ENCODE assay signal across 16 cellular contexts in genomic region chr12:130044991-130045621, GRCh38.
DNase-seq lines count a peak whose midpoint lies in the region; ATAC-seq and TF ChIP-seq lines count a peak whose summit lies in the region.
"Had no signal": no experiment of that assay in that cellular context is flagged by ENCODE, and none has a peak within 500 bp of the region (broad histone marks: within the 10 kb centered on the region; RNA-seq: fewer than 3 reads in every experiment).

No MANE protein-coding gene starts in this region.

- peak; percentile 88 for DNase-seq in ELF-1 (ENCODE audit: low read depth, low spot score)
- peak; percentile 73 for DNase-seq in NCI-H2029 treated with DMSO at 0.1 percent for 48 hours (lab: John Stamatoyannopoulos, UW)
- DNase-seq in ecto neural progenitor cell (ENCODE audit: low spot score), result peak; percentile 79
- DNase-seq in neural crest cell (ENCODE audit: low read depth, low spot score), result peak; percentile 28
- no peak for DNase-seq in activated CD8-positive, alpha-beta memory T cell treated with anti-CD3 and anti-CD28 coated beads, Interleukin-2, amount 10 ng/mL, durations not matched to agents 7 days and 5 days
- DNase-seq in Right ventricle myocardium inferior (ENCODE audit: missing footprints), result no peak
- DNase-seq in right cardiac atrium, result no peak
- DNase-seq: activated CD4-positive, alpha-beta memory T cell treated with anti-CD3 and anti-CD28 coated beads, Interleukin-2, amount 10 ng/mL, durations not matched to agents 7 days and 5 days; activated effector memory CD4-positive, alpha-beta T cell treated with Interleukin-2 at 50 U/mL for 16 hours; AML-193; body of pancreas; dorsolateral prefrontal cortex; MV-4-11; stimulated activated naive B cell treated with anti-CD40 and anti-IgM and Interleukin-4, amounts not matched to agents 10 μg/mL and 1 μg/mL and 100 μg/mL, for 72 hours had no signal

- intact Hi-C loops in Right ventricle myocardium inferior (cut with DNase I), result loop anchor here (10.0 kb wide), 1 partner anchor 700 kb away; no protein-coding TSS in a partner anchor
- intact Hi-C loops in right cardiac atrium (cut with DNase I), result loop anchor here in 3 of 4 donors (2.0 to 5.0 kb wide), 3 partner anchors 287 to 292 kb away; partner anchors contain the start of gene PIWIL1 (in 2 of the 3)

- TF ChIP-seq CTCF in neural crest cell (conservative IDR thresholded peaks at IDR 0.05), result no peak

- H3K27ac Mint-ChIP-seq in neural crest cell (ENCODE audit: unreplicated experiment), result peak overlapping the region; percentile 47
- no peak overlapping the region for H3K27ac Mint-ChIP-seq in activated CD8-positive, alpha-beta memory T cell treated with anti-CD3 and anti-CD28 coated beads, Interleukin-2, amount 10 ng/mL, durations not matched to agents 7 days and 5 days
- H3K27ac Mint-ChIP-seq: activated CD4-positive, alpha-beta memory T cell treated with anti-CD3 and anti-CD28 coated beads, Interleukin-2, amount 10 ng/mL, durations not matched to agents 7 days and 5 days; stimulated activated naive B cell treated with anti-CD40 and anti-IgM and Interleukin-4, amounts not matched to agents 10 μg/mL and 1 μg/mL and 100 μg/mL, for 72 hours had no signal

- peaks cover 3% of the 10 kb centered on the region for H3K9me3 Mint-ChIP-seq in neural crest cell
- peaks cover 10% of the 10 kb centered on the region for H3K9me3 Mint-ChIP-seq in activated CD8-positive, alpha-beta memory T cell treated with anti-CD3 and anti-CD28 coated beads, Interleukin-2, amount 10 ng/mL, durations not matched to agents 7 days and 5 days (ENCODE audit: low read depth)

- no peaks in the 10 kb centered on the region for H3K36me3 Mint-ChIP-seq in neural crest cell (ENCODE audit: low read depth)
- peaks cover 7% of the 10 kb centered on the region for H3K36me3 Mint-ChIP-seq in activated CD8-positive, alpha-beta memory T cell treated with anti-CD3 and anti-CD28 coated beads, Interleukin-2, amount 10 ng/mL, durations not matched to agents 7 days and 5 days
- H3K36me3 Mint-ChIP-seq: stimulated activated naive B cell treated with anti-CD40 and anti-IgM and Interleukin-4, amounts not matched to agents 10 μg/mL and 1 μg/mL and 100 μg/mL, for 72 hours had no signal

- H3K9me3 ChIP-seq in right cardiac atrium (ENCODE audit: control insufficient read depth, low read length), result no peaks in the 10 kb centered on the region
- H3K9me3 ChIP-seq: body of pancreas had no signal

- ATAC-seq in activated CD8-positive, alpha-beta memory T cell treated with anti-CD3 and anti-CD28 coated beads, Interleukin-2, amount 10 ng/mL, durations not matched to agents 7 days and 5 days, result no peak
- ATAC-seq in Right ventricle myocardium inferior, result no peak
- no peak for ATAC-seq in right cardiac atrium
- ATAC-seq in GM21576 (IDR thresholded peaks at IDR 0.05; ENCODE audit: unreplicated experiment), result no peak
- ATAC-seq: body of pancreas had no signal

- 5% methylated on average over 22 of the region's 22 CpGs for WGBS in right cardiac atrium

- H3K4me1 Mint-ChIP-seq in neural crest cell, result peaks cover 39% of the 10 kb centered on the region
- no peaks in the 10 kb centered on the region for H3K4me1 Mint-ChIP-seq in activated CD8-positive, alpha-beta memory T cell treated with anti-CD3 and anti-CD28 coated beads, Interleukin-2, amount 10 ng/mL, durations not matched to agents 7 days and 5 days
- H3K4me1 Mint-ChIP-seq: activated CD4-positive, alpha-beta memory T cell treated with anti-CD3 and anti-CD28 coated beads, Interleukin-2, amount 10 ng/mL, durations not matched to agents 7 days and 5 days had no signal

- CTCF ChIA-PET in activated CD8-positive, alpha-beta memory T cell treated with anti-CD3 and anti-CD28 coated beads, Interleukin-2, amount 10 ng/mL, durations not matched to agents 7 days and 5 days (lab: Charles Lee), result interaction anchor here (1.3 kb wide), 1 partner anchor 290 kb away, joined by 3 read pairs; no protein-coding TSS in a partner anchor

- no peaks in the 10 kb centered on the region for H3K4me1 ChIP-seq in right cardiac atrium (ENCODE audit: control insufficient read depth, insufficient read depth, low read length)
- H3K4me1 ChIP-seq: body of pancreas, SJSA1 had no signal

- no peak overlapping the region for H3K27ac ChIP-seq in right cardiac atrium (ENCODE audit: low read length)
- H3K27ac ChIP-seq: body of pancreas, SJSA1 had no signal

- peaks cover 81% of the 10 kb centered on the region for H3K27me3 Mint-ChIP-seq in neural crest cell (ENCODE audit: low read depth)
- H3K27me3 Mint-ChIP-seq in activated CD8-positive, alpha-beta memory T cell treated with anti-CD3 and anti-CD28 coated beads, Interleukin-2, amount 10 ng/mL, durations not matched to agents 7 days and 5 days, result peaks cover 21% of the 10 kb centered on the region

- no peak overlapping the region for H3K4me3 ChIP-seq in right cardiac atrium (ENCODE audit: low read length)
- H3K4me3 ChIP-seq: body of pancreas, SJSA1 had no signal

- no peaks in the 10 kb centered on the region for H3K27me3 ChIP-seq in right cardiac atrium (ENCODE audit: control insufficient read depth, insufficient read depth)
- H3K27me3 ChIP-seq: body of pancreas, SJSA1 had no signal

- H3K4me3 Mint-ChIP-seq in neural crest cell, result no peak overlapping the region
- no peak overlapping the region for H3K4me3 Mint-ChIP-seq in activated CD8-positive, alpha-beta memory T cell treated with anti-CD3 and anti-CD28 coated beads, Interleukin-2, amount 10 ng/mL, durations not matched to agents 7 days and 5 days
- H3K4me3 Mint-ChIP-seq: activated CD4-positive, alpha-beta memory T cell treated with anti-CD3 and anti-CD28 coated beads, Interleukin-2, amount 10 ng/mL, durations not matched to agents 7 days and 5 days; stimulated activated naive B cell treated with anti-CD40 and anti-IgM and Interleukin-4, amounts not matched to agents 10 μg/mL and 1 μg/mL and 100 μg/mL, for 72 hours had no signal

Comparison
In these comparisons a context has a peak if more than half of its experiments do, and no peak if none do; other contexts are left out.
1. DNase-seq: peak in ELF-1 (single experiment), NCI-H2029 treated with DMSO at 0.1 percent for 48 hours (single experiment), ecto neural progenitor cell (single experiment) and neural crest cell (single experiment); none in activated CD8-positive, alpha-beta memory T cell treated with anti-CD3 and anti-CD28 coated beads, Interleukin-2, amount 10 ng/mL, durations not matched to agents 7 days and 5 days (single experiment), Right ventricle myocardium inferior (single experiment) and right cardiac atrium (0 of 3).